Comparison of ENCODE assay signal across 15 cellular contexts in genomic region chr6:47789553-47789952, GRCh38. TPM values are rescaled to one million over a fixed set of nuclear protein-coding genes. Genes with fewer than 3 reads are reported as not detected.
"Had no signal": no experiment of that assay in that cellular context is flagged by ENCODE, and none has a peak within 500 bp of the region (broad histone marks: within the 10 kb centered on the region; RNA-seq: fewer than 3 reads in every experiment).

No MANE protein-coding gene starts in this region.

- H3K36me3 ChIP-seq: ascending aorta, cardiac muscle cell, esophagus muscularis mucosa, neural progenitor cell, pancreas, thoracic aorta had no signal

- H3K27ac ChIP-seq: ascending aorta, cardiac muscle cell, esophagus muscularis mucosa, neural progenitor cell, pancreas, thoracic aorta had no signal

- DNase-seq: activated CD4-positive, alpha-beta T cell treated with anti-CD3 and anti-CD28 coated beads for 1 hour; activated CD4-positive, alpha-beta T cell treated with anti-CD3 and anti-CD28 coated beads, Interleukin-2, amount 50 U/mL, for 4 hours; activated naive CD4-positive, alpha-beta T cell treated with anti-CD3 and anti-CD28 coated beads for 36 hours; glutamatergic neuron; hypothalamus; pancreas; stimulated activated CD4-positive, alpha-beta T cell treated with anti-CD3 and anti-CD28 coated beads, Interleukin-2, amount 100 ng/mL, for 24 hours had no signal

- H3K27me3 ChIP-seq: ascending aorta, neural progenitor cell had no signal

- H3K4me3 ChIP-seq: ascending aorta, cardiac muscle cell, esophagus muscularis mucosa, lung, neural progenitor cell, pancreas, thoracic aorta had no signal

RNA-seq across cellular contexts. Expression of gene OPN5, which starts 7.7 kb away (rescaled TPM):
- total RNA-seq: activated naive CD4-positive, alpha-beta T cell treated with anti-CD3 and anti-CD28 coated beads for 36 hours; activated T-helper 17 cell treated with anti-CD3 and anti-CD28 coated beads, Interleukin-2, amount 50 U/mL, for 72 hours; ascending aorta; cardiac muscle cell; esophagus muscularis mucosa; pancreas; thoracic aorta; ureter had no signal
